In genomic region chrX:135435933-135436332, GRCh38 we compare ENCODE assay signal across 9 cellular contexts. TPM values are rescaled to one million over a fixed set of nuclear protein-coding genes. Genes with fewer than 3 reads are reported as not detected.
"Had no signal": no experiment of that assay in that cellular context is flagged by ENCODE, and none has a peak within 500 bp of the region (broad histone marks: within the 10 kb centered on the region; RNA-seq: fewer than 3 reads in every experiment).

No MANE protein-coding gene starts in this region.

- H3K4me3 ChIP-seq: K562 had no signal

- H3K4me2 ChIP-seq: KMS-11 had no signal

- FAIRE-seq: HepG2, HTR-8/SVneo, K562 had no signal

- H3K27ac Mint-ChIP-seq: IgD-negative memory B cell had no signal

- DNase-seq: IMR-90, KBM-7, KG1 had no signal

- ATAC-seq: HepG2 had no signal

- H3K27ac ChIP-seq: HL-60, KMS-11 had no signal

- H3K4me1 Mint-ChIP-seq: IgD-negative memory B cell had no signal

- H3K9ac ChIP-seq: KMS-11 had no signal

- H3K4me3 Mint-ChIP-seq: IgD-negative memory B cell had no signal

RNA-seq across cellular contexts. Expression of gene SMIM10L2A, which starts 14.2 kb away (rescaled TPM):
- total RNA-seq: HepG2 had no signal
- polyA plus RNA-seq: HepG2 had no signal
